8 cellular contexts compared by ENCODE assay signal in genomic region chr19:39539165-39539518, GRCh38. TPM values are rescaled to one million over a fixed set of nuclear protein-coding genes. Genes with fewer than 3 reads are reported as not detected.
DNase-seq lines count a peak whose midpoint lies in the region; ATAC-seq and TF ChIP-seq lines count a peak whose summit lies in the region.

No MANE protein-coding gene starts in this region.

- no peaks in the 10 kb centered on the region for H3K27me3 ChIP-seq in thymus (ENCODE audit: control insufficient read depth, insufficient read depth)

- H3K4me3 Mint-ChIP-seq in HFFc6 = peak overlapping the region; percentile 98
- H3K4me3 Mint-ChIP-seq in activated naive CD8-positive, alpha-beta T cell treated with anti-CD3 and anti-CD28 coated beads, Interleukin-2, amount 10 ng/mL, durations not matched to agents 7 days and 5 days = peak overlapping the region; percentile 95

- H3K27ac ChIP-seq in thymus (ENCODE audit: low read depth) = no peak overlapping the region

- H3K9me3 Mint-ChIP-seq in HFFc6 = no peaks in the 10 kb centered on the region
- no peaks in the 10 kb centered on the region for H3K9me3 Mint-ChIP-seq in activated naive CD8-positive, alpha-beta T cell treated with anti-CD3 and anti-CD28 coated beads, Interleukin-2, amount 10 ng/mL, durations not matched to agents 7 days and 5 days

- no peaks in the 10 kb centered on the region for H3K9me3 ChIP-seq in thymus (ENCODE audit: control insufficient read depth)

- H3K36me3 Mint-ChIP-seq in HFFc6 (ENCODE audit: low read depth) = peaks cover 12% of the 10 kb centered on the region; the same call in 1 of the 2 replicates
- peaks cover 10% of the 10 kb centered on the region for H3K36me3 Mint-ChIP-seq in activated naive CD8-positive, alpha-beta T cell treated with anti-CD3 and anti-CD28 coated beads, Interleukin-2, amount 10 ng/mL, durations not matched to agents 7 days and 5 days

- H3K4me3 ChIP-seq in AG09309 (ENCODE audit: control insufficient read depth, low read depth, low read length) (peak overlapping the region; percentile 59), thymus (ENCODE audit: low read length) (peak overlapping the region; percentile 89)

- H3K4me1 ChIP-seq in thymus (ENCODE audit: control insufficient read depth, insufficient read depth, low read length) = no peaks in the 10 kb centered on the region

- H3K36me3 ChIP-seq in thymus (ENCODE audit: control insufficient read depth, insufficient read depth) = no peaks in the 10 kb centered on the region

- no peak for ATAC-seq in activated naive CD8-positive, alpha-beta T cell treated with anti-CD3 and anti-CD28 coated beads, Interleukin-2, amount 10 ng/mL, durations not matched to agents 7 days and 5 days (ENCODE audit: low read depth)
- ATAC-seq in GM19463 (IDR thresholded peaks at IDR 0.05; ENCODE audit: unreplicated experiment) = no peak

- POLR2A ChIA-PET in activated naive CD8-positive, alpha-beta T cell treated with anti-CD3 and anti-CD28 coated beads, Interleukin-2, amount 10 ng/mL, durations not matched to agents 7 days and 5 days (lab: Charles Lee) = interaction anchor here (1.2 kb wide), 1 partner anchor 104 kb away, joined by 5 read pairs; the partner anchor contains the start of gene RPS16

- TF ChIP-seq CTCF in AG09309 (IDR thresholded peaks at IDR 0.05; ENCODE audit: control insufficient read depth, insufficient read depth, low read depth, low read length, missing control alignments) (no peak), HFFc6 (IDR thresholded peaks at IDR 0.05) (no peak)

- peaks cover 3% of the 10 kb centered on the region for H3K27me3 Mint-ChIP-seq in HFFc6 (ENCODE audit: insufficient read depth)
- H3K27me3 Mint-ChIP-seq in activated naive CD8-positive, alpha-beta T cell treated with anti-CD3 and anti-CD28 coated beads, Interleukin-2, amount 10 ng/mL, durations not matched to agents 7 days and 5 days = no peaks in the 10 kb centered on the region

- no peak for DNase-seq in AG09309 (ENCODE audit: low read depth)
- peak; percentile 15 for DNase-seq in HFFc6
- no peak for DNase-seq in activated naive CD8-positive, alpha-beta T cell treated with anti-CD3 and anti-CD28 coated beads, Interleukin-2, amount 10 ng/mL, durations not matched to agents 7 days and 5 days
- peak; percentile 50 for DNase-seq in kidney glomerular epithelial cell (lab: John Stamatoyannopoulos, UW)
- DNase-seq in NCI-H1105 treated with DMSO at 0.1 percent for 48 hours (lab: John Stamatoyannopoulos, UW) = no peak
- DNase-seq in germinal center (ENCODE audit: low spot score) = no peak

- peak overlapping the region; percentile 83 for H3K27ac Mint-ChIP-seq in HFFc6
- H3K27ac Mint-ChIP-seq in activated naive CD8-positive, alpha-beta T cell treated with anti-CD3 and anti-CD28 coated beads, Interleukin-2, amount 10 ng/mL, durations not matched to agents 7 days and 5 days = peak overlapping the region; percentile 84

- 4% methylated on average over 10 of the region's 10 CpGs for WGBS in thymus

- H3K4me1 Mint-ChIP-seq in HFFc6 (ENCODE audit: low read depth) = peaks cover 29% of the 10 kb centered on the region
- H3K4me1 Mint-ChIP-seq in activated naive CD8-positive, alpha-beta T cell treated with anti-CD3 and anti-CD28 coated beads, Interleukin-2, amount 10 ng/mL, durations not matched to agents 7 days and 5 days = peaks cover 45% of the 10 kb centered on the region

RNA-seq across cellular contexts. Expression of gene EID2, which starts 0.8 kb away (rescaled TPM):
- 10 to 100 TPM; 18.4 to 23.4 (median 19.0) TPM for total RNA-seq in HFFc6 (2021; fragmentation: NEBNext Ultra II Directional; extraction: Animal tissue kit (Norgen Biotek cat#: 25700))
- total RNA-seq in activated naive CD8-positive, alpha-beta T cell treated with anti-CD3 and anti-CD28 coated beads, Interleukin-2, amount 10 ng/mL, durations not matched to agents 7 days and 5 days = 10 to 100 TPM; 17.5 to 20.7 TPM
- polyA plus RNA-seq in thymus = 29.3 TPM

RNA-seq across cellular contexts. Expression of gene EID2B, which starts 6.5 kb away (rescaled TPM):
- total RNA-seq in HFFc6 (2021; fragmentation: NEBNext Ultra II Directional; extraction: Animal tissue kit (Norgen Biotek cat#: 25700)) = 1 to 10 TPM; 2.2 to 3.7 (median 3.3) TPM
- total RNA-seq in activated naive CD8-positive, alpha-beta T cell treated with anti-CD3 and anti-CD28 coated beads, Interleukin-2, amount 10 ng/mL, durations not matched to agents 7 days and 5 days = 1 to 10 TPM; 6.3 to 7.0 TPM
- 10.6 TPM for polyA plus RNA-seq in thymus

RNA-seq across cellular contexts. Expression of gene SELENOV, which starts 24.2 kb away (rescaled TPM):
- not detected for total RNA-seq in HFFc6 (2021; fragmentation: NEBNext Ultra II Directional; extraction: Animal tissue kit (Norgen Biotek cat#: 25700))
- not detected for total RNA-seq in activated naive CD8-positive, alpha-beta T cell treated with anti-CD3 and anti-CD28 coated beads, Interleukin-2, amount 10 ng/mL, durations not matched to agents 7 days and 5 days
- polyA plus RNA-seq in thymus = not detected

RNA-seq across cellular contexts. Expression of gene DLL3, which starts 40.4 kb away (rescaled TPM):
- total RNA-seq in HFFc6 (2021; fragmentation: NEBNext Ultra II Directional; extraction: Animal tissue kit (Norgen Biotek cat#: 25700)) = under 1 TPM in 2 of 6 experiments, not detected in 4; 0.38 to 0.45 TPM
- total RNA-seq in activated naive CD8-positive, alpha-beta T cell treated with anti-CD3 and anti-CD28 coated beads, Interleukin-2, amount 10 ng/mL, durations not matched to agents 7 days and 5 days = under 1 TPM; 0.19 to 0.23 TPM
- 0.14 TPM for polyA plus RNA-seq in thymus

RNA-seq across cellular contexts. Expression of gene TIMM50, which starts 58.5 kb away (rescaled TPM):
- total RNA-seq in HFFc6 (2021; fragmentation: NEBNext Ultra II Directional; extraction: Animal tissue kit (Norgen Biotek cat#: 25700)) = 100 to 1,000 TPM in 1 of 6 experiments, 10 to 100 TPM in 5; 86.2 to 104 (median 92.5) TPM
- 10 to 100 TPM; 42.8 to 46.8 TPM for total RNA-seq in activated naive CD8-positive, alpha-beta T cell treated with anti-CD3 and anti-CD28 coated beads, Interleukin-2, amount 10 ng/mL, durations not matched to agents 7 days and 5 days
- polyA plus RNA-seq in thymus = 44.0 TPM

Comparison
In these comparisons a context has a peak if more than half of its experiments do, and no peak if none do; other contexts are left out.
1. DNase-seq: peak in HFFc6 (single experiment) and kidney glomerular epithelial cell (single experiment); none in AG09309 (single experiment), activated naive CD8-positive, alpha-beta T cell treated with anti-CD3 and anti-CD28 coated beads, Interleukin-2, amount 10 ng/mL, durations not matched to agents 7 days and 5 days (single experiment), NCI-H1105 treated with DMSO at 0.1 percent for 48 hours (single experiment) and germinal center (single experiment).